ENCODE assay signal across 22 cellular contexts in the genomic region with DNA sequence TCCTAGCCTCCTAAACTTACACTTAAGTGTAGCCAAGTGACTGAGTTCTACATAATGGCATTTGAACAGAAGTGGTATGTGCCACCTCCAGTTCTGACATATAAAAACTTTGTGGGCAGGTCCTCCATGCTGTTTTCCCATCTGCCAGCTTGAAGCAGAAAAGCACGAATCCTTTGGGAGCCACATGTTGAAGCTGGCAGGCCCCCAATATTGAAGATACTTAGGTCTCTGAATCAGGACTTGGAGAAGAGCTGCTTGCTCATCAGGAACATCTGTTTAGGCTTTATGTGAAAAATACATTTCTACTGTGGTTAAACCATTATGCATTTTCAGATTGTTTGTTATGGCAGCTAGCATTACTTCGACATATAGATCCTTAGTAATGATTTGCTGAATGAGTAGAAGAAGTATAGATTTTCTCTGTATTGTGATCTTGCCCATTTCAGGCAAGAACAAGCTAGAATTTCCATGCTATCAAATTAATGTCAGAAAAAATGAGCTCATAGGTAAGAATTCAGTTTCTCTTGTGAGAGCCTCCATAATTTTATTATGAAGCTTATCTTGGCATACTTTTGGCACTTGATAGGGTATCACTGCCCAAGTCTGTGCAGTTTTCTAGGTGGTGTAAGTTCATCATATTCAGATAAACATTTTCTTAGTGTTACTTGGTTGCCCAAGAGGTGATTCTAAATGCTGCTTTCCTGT.
DNase-seq lines count a peak whose midpoint lies in the region; FAIRE-seq and TF ChIP-seq lines count a peak whose summit lies in the region.
"Had no signal": no experiment of that assay in that cellular context is flagged by ENCODE, and none has a peak within 500 bp of the region (broad histone marks: within the 10 kb centered on the region; RNA-seq: fewer than 3 reads in every experiment).

No MANE protein-coding gene starts in this region.

- peak overlapping the region in 12 of 59 donors; percentile 4 to 58 (median 21) for H3K27ac ChIP-seq in dorsolateral prefrontal cortex
- H3K27ac ChIP-seq in effector memory CD4-positive, alpha-beta T cell (ENCODE audit: insufficient read depth, low read length, poor library complexity, severe bottlenecking) = no peak overlapping the region
- H3K27ac ChIP-seq: esophagus muscularis mucosa, sigmoid colon, SJSA1, suprapubic skin had no signal

- H3K9me3 ChIP-seq in effector memory CD4-positive, alpha-beta T cell (ENCODE audit: control insufficient read depth, low read length) = no peaks in the 10 kb centered on the region
- H3K9me3 ChIP-seq: body of pancreas, esophagus muscularis mucosa, sigmoid colon, SJSA1, suprapubic skin had no signal

- H3K36me3 ChIP-seq in effector memory CD4-positive, alpha-beta T cell (ENCODE audit: control insufficient read depth, insufficient read depth, low read length) = peaks cover 2% of the 10 kb centered on the region

- TF ChIP-seq CTCF in dorsolateral prefrontal cortex (IDR thresholded peaks at IDR 0.05 in 54 of 56, conservative IDR thresholded peaks at IDR 0.05 in 2 of 56; ENCODE audit: low read depth in 1 of 56, partially characterized antibody in 56 of 56) (no peak), D721Med (IDR thresholded peaks at IDR 0.05; ENCODE audit: insufficient read depth, missing control alignments) (no peak)

- no peaks in the 10 kb centered on the region for H3K27me3 ChIP-seq in dorsolateral prefrontal cortex
- H3K27me3 ChIP-seq in effector memory CD4-positive, alpha-beta T cell (replicated peaks; ENCODE audit: control insufficient read depth, insufficient read depth, low read length, poor library complexity, severe bottlenecking) = no peaks in the 10 kb centered on the region
- H3K27me3 ChIP-seq: body of pancreas, esophagus muscularis mucosa, sigmoid colon, SJSA1, suprapubic skin had no signal

- intact Hi-C loops in dorsolateral prefrontal cortex (cut with DNase I) = no loop called here

- H3K4me3 ChIP-seq in dorsolateral prefrontal cortex (no peak overlapping the region), skeletal muscle cell (ENCODE audit: low read depth, low read length) (no peak overlapping the region)
- H3K4me3 ChIP-seq in effector memory CD4-positive, alpha-beta T cell (ENCODE audit: insufficient read depth, low read depth, low read length, poor library complexity, severe bottlenecking) = no peak overlapping the region
- H3K4me3 ChIP-seq: body of pancreas, esophagus muscularis mucosa, sigmoid colon, SJSA1, suprapubic skin had no signal

- no peaks in the 10 kb centered on the region for H3K4me1 ChIP-seq in effector memory CD4-positive, alpha-beta T cell (ENCODE audit: control insufficient read depth, insufficient read depth, low read length, poor library complexity, severe bottlenecking)
- H3K4me1 ChIP-seq: esophagus muscularis mucosa, SJSA1, suprapubic skin had no signal

- no peak for FAIRE-seq in D721Med (lab: Jason Lieb, UNC)

- DNase-seq in DMS 273 treated with DMSO at 0.1 percent for 48 hours (lab: John Stamatoyannopoulos, UW) (peak; percentile 97), NCI-H2171 (lab: John Stamatoyannopoulos, UW) (peak; percentile 94), dorsolateral prefrontal cortex (peak in 6 of 10 donors; percentile 6 to 72 (median 49)), skeletal muscle cell (ENCODE audit: low read depth) (peak; percentile 61), D721Med (ENCODE audit: insufficient read length, low spot score) (no peak), NCI-H82 treated with DMSO at 0.1 percent for 48 hours (lab: John Stamatoyannopoulos, UW; ENCODE audit: unreplicated experiment) (no peak)
- DNase-seq in effector memory CD4-positive, alpha-beta T cell = no peak
- DNase-seq: activated CD4-positive, alpha-beta T cell treated with anti-CD3 and anti-CD28 coated beads, Interleukin-2, amount 10 ng/mL, durations not matched to agents 7 days and 5 days; activated naive CD4-positive, alpha-beta T cell treated with anti-CD3 and anti-CD28 coated beads, Interleukin-2, amount 10 ng/mL, durations not matched to agents 7 days and 5 days; activated T-cell treated with anti-CD3 and anti-CD28 coated beads for 4 hours; CD4-positive, CD25-positive, alpha-beta regulatory T cell; DMS79 treated with DMSO at 0.1 percent for 48 hours; Kasumi-1; left cardiac atrium; NCI-H1417 treated with DMSO at 0.1 percent for 48 hours; NCI-H2227 treated with DMSO at 0.1 percent for 48 hours; sigmoid colon; stimulated activated CD4-positive, alpha-beta T cell treated with anti-CD3 and anti-CD28 coated beads, Interleukin-2, amount 100 ng/mL, for 48 hours had no signal

Comparison
In these comparisons a context has a peak if more than half of its experiments do, and no peak if none do; other contexts are left out.
1. DNase-seq: peak in DMS 273 treated with DMSO at 0.1 percent for 48 hours (single experiment), NCI-H2171 (single experiment), dorsolateral prefrontal cortex (6 of 10) and skeletal muscle cell (single experiment); none in D721Med (single experiment), effector memory CD4-positive, alpha-beta T cell (0 of 3) and NCI-H82 treated with DMSO at 0.1 percent for 48 hours (single experiment).